Comparison of ENCODE assay signal across 21 cellular contexts in the genomic region with DNA sequence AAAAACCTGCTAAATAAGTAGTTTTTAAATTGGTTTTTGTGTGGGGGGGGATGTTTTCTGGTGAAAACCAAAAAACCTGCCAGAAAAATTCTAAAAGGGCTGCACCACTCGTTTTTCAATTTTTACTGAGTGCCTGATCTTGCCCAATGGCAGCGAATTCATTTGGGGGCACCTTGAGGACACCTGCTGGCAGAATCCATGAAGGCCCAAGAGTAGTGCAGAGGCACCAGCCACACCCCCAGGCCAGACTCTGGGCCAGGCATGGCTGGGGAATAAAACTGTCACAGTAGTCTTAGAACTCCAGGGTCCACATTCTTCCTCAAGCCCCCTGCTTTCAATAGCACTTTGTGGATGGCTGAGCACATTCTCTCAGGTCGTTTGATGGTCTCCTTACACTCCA. TPM values are rescaled to one million over a fixed set of nuclear protein-coding genes. Genes with fewer than 3 reads are reported as not detected.
A peak's percentile ranks its signal among the peaks of the same experiment; 100 is the strongest.
DNase-seq lines count a peak whose midpoint lies in the region; ATAC-seq, FAIRE-seq and TF ChIP-seq lines count a peak whose summit lies in the region.
"Had no signal": no experiment of that assay in that cellular context is flagged by ENCODE, and none has a peak within 500 bp of the region (broad histone marks: within the 10 kb centered on the region; RNA-seq: fewer than 3 reads in every experiment).

No MANE protein-coding gene starts in this region.

- ATAC-seq in A549 (peak; percentile 40 to 62; a peak in 4 of 6 replicates), GM18909 (IDR thresholded peaks at IDR 0.05; ENCODE audit: poor library complexity, unreplicated experiment) (no peak), GM21529 (IDR thresholded peaks at IDR 0.05; ENCODE audit: unreplicated experiment) (no peak)
- ATAC-seq: body of pancreas had no signal

- H3K27ac ChIP-seq in A549 (no peak overlapping the region), DOHH2 (ENCODE audit: low read depth, low read length) (no peak overlapping the region), MM.1S (ENCODE audit: low read length) (no peak overlapping the region), brain microvascular endothelial cell (no peak overlapping the region)
- H3K27ac ChIP-seq: BLaER1 treated with 17β-estradiol and CSF1 and Interleukin-3, amounts not matched to agents 10 nM and 100 nM; body of pancreas; esophagus muscularis mucosa had no signal

- no peaks in the 10 kb centered on the region for H3K27me3 ChIP-seq in DOHH2 (ENCODE audit: control insufficient read depth, low read length)
- no peaks in the 10 kb centered on the region for H3K27me3 ChIP-seq in MM.1S (replicated peaks; ENCODE audit: insufficient read depth, low read length)
- H3K27me3 ChIP-seq in brain microvascular endothelial cell (replicated peaks) = no peaks in the 10 kb centered on the region
- H3K27me3 ChIP-seq: BLaER1 treated with 17β-estradiol and CSF1 and Interleukin-3, amounts not matched to agents 10 nM and 100 nM had no signal

- TF ChIP-seq CTCF in A549 (IDR thresholded peaks at IDR 0.05) (no peak; the same call in 2 of the 3 replicates), DOHH2 (IDR thresholded peaks at IDR 0.05; ENCODE audit: low read depth, low read length, poor library complexity, severe bottlenecking) (peak; percentile 23), MM.1S (IDR thresholded peaks at IDR 0.05; ENCODE audit: low read length) (peak; percentile 35), brain microvascular endothelial cell (IDR thresholded peaks at IDR 0.05; ENCODE audit: low read depth, low read length, missing control alignments) (peak; percentile 32)

- H3K9me2 ChIP-seq in DOHH2 (replicated peaks; ENCODE audit: control insufficient read depth, low read length) (no peaks in the 10 kb centered on the region), MM.1S (replicated peaks; ENCODE audit: insufficient read depth, low read length) (no peaks in the 10 kb centered on the region)

- DNase-seq in A549 (ENCODE audit: low read depth in 1 of 2, low spot score in 1 of 2) (peak; percentile 7 to 16), MM.1S (peak; percentile 21), brain microvascular endothelial cell (no peak), activated T-cell treated with anti-CD3 and anti-CD28 coated beads for 4 hours (no peak)
- DNase-seq: activated gamma-delta T cell treated with Interleukin-2 at 50 U/mL for 16 hours, body of pancreas, dermis blood vessel endothelial cell, DMS79 treated with DMSO at 0.1 percent for 48 hours, head of caudate nucleus, NCI-H1105, NCI-H345, retina had no signal

- H3K4me1 ChIP-seq in A549 (no peaks in the 10 kb centered on the region), DOHH2 (ENCODE audit: control insufficient read depth, low read length) (no peaks in the 10 kb centered on the region), MM.1S (ENCODE audit: low read length) (no peaks in the 10 kb centered on the region)

- FAIRE-seq in A549 (lab: Jason Lieb, UNC) = no peak
- FAIRE-seq: GM12892, H54, islet of Langerhans had no signal

- 14% methylated on average over 3 of the region's 3 CpGs for WGBS in A549 (ENCODE audit: missing lambda C conversion rate)

- TF ChIP-seq POLR2A in A549 (IDR thresholded peaks at IDR 0.05; ENCODE audit: low read length) = no peak

- CTCF ChIA-PET in A549 (lab: Yijun Ruan, JAX) = interaction anchor here (1.8 kb wide), 1 partner anchor 203 kb away, joined by 5 read pairs; no protein-coding TSS in a partner anchor

- POLR2A ChIA-PET in A549 (lab: Yijun Ruan, JAX) = no interaction called here

- H4K20me1 ChIP-seq in DOHH2 (ENCODE audit: control insufficient read depth, insufficient read depth, low read depth, low read length) (no peaks in the 10 kb centered on the region), MM.1S (ENCODE audit: insufficient read depth, low read length) (no peaks in the 10 kb centered on the region)
- H4K20me1 ChIP-seq: BLaER1 treated with 17β-estradiol and CSF1 and Interleukin-3, amounts not matched to agents 10 nM and 100 nM had no signal

- TF ChIP-seq EP300 in A549 (IDR thresholded peaks at IDR 0.05) = no peak

- H3F3A ChIP-seq in DOHH2 (ENCODE audit: control insufficient read depth, insufficient read depth) (no peaks in the 10 kb centered on the region), MM.1S (ENCODE audit: insufficient read depth, low read length) (no peaks in the 10 kb centered on the region)

- H3K36me3 ChIP-seq in DOHH2 (ENCODE audit: control insufficient read depth, low read length) (no peaks in the 10 kb centered on the region), MM.1S (replicated peaks; ENCODE audit: insufficient read depth, low read length) (no peaks in the 10 kb centered on the region), brain microvascular endothelial cell (replicated peaks) (no peaks in the 10 kb centered on the region)
- H3K36me3 ChIP-seq: BLaER1 treated with 17β-estradiol and CSF1 and Interleukin-3, amounts not matched to agents 10 nM and 100 nM; esophagus muscularis mucosa had no signal

- no peak overlapping the region for H3K4me2 ChIP-seq in A549
- no peak overlapping the region for H3K4me2 ChIP-seq in DOHH2 (ENCODE audit: low read length)
- H3K4me2 ChIP-seq in MM.1S (ENCODE audit: low read depth, low read length) = no peak overlapping the region
- H3K4me2 ChIP-seq: BLaER1 treated with 17β-estradiol and CSF1 and Interleukin-3, amounts not matched to agents 10 nM and 100 nM had no signal

- H2AFZ ChIP-seq in MM.1S (ENCODE audit: low read length) = no peak overlapping the region

- H3K79me2 ChIP-seq in DOHH2 (ENCODE audit: control insufficient read depth, low read length) (no peaks in the 10 kb centered on the region), MM.1S (ENCODE audit: low read length) (no peaks in the 10 kb centered on the region)

- in situ Hi-C loops in brain microvascular endothelial cell (cut with HindIII; ENCODE audit: low pct_ligation_motif_present, low sequenced_read_pairs) = no loop called here

- H3K9ac ChIP-seq in MM.1S (ENCODE audit: low read length) = no peak overlapping the region
- H3K9ac ChIP-seq: BLaER1 treated with 17β-estradiol and CSF1 and Interleukin-3, amounts not matched to agents 10 nM and 100 nM had no signal

- H3K9me3 ChIP-seq in A549 (no peaks in the 10 kb centered on the region), DOHH2 (ENCODE audit: control insufficient read depth, insufficient read depth, low read length) (no peaks in the 10 kb centered on the region), MM.1S (replicated peaks; ENCODE audit: insufficient read depth, low read length) (no peaks in the 10 kb centered on the region)
- H3K9me3 ChIP-seq: BLaER1 treated with 17β-estradiol and CSF1 and Interleukin-3, amounts not matched to agents 10 nM and 100 nM; body of pancreas; esophagus muscularis mucosa had no signal

- H3K4me3 ChIP-seq in A549 = no peak overlapping the region
- H3K4me3 ChIP-seq in DOHH2 (ENCODE audit: low read length) = no peak overlapping the region
- no peak overlapping the region for H3K4me3 ChIP-seq in MM.1S (ENCODE audit: low read length)
- H3K4me3 ChIP-seq in brain microvascular endothelial cell (ENCODE audit: low read depth, low read length) = no peak overlapping the region
- H3K4me3 ChIP-seq: BLaER1 treated with 17β-estradiol and CSF1 and Interleukin-3, amounts not matched to agents 10 nM and 100 nM; body of pancreas; esophagus muscularis mucosa had no signal

- TF ChIP-seq RAD21 in A549 (conservative IDR thresholded peaks at IDR 0.05 in 1 of 2, IDR thresholded peaks at IDR 0.05 in 1 of 2) = 0 out of 5 replicates have a peak, but pooled peaks have one; percentile 11 to 15

TF ChIP-seq in A549, 52 proteins besides CTCF, POLR2A, EP300 and RAD21:
- TF ChIP-seq NFE2L2 (conservative IDR thresholded peaks at IDR 0.05; ENCODE audit: low read length) (no peak), SMC3 (IDR thresholded peaks at IDR 0.05) (0 out of 3 replicates have a peak, but pooled peaks have one; percentile 12)

RNA-seq across cellular contexts. Expression of gene GLIS1, which starts 50.3 kb away (rescaled TPM):
- polyA plus RNA-seq in A549 (2011; rRNA removed) (not detected in 2 replicates), A549 (2017; fragmentation: RNase III; extraction: RNeasy Plus Mini Kit Qiagen cat#74134 plus additional on column Dnase treatment) (0.04 TPM in 2 of 3 replicates, not detected in the other)
- polyA plus RNA-seq in A549 (2012; cell fraction: cytosol; rRNA removed) = not detected in 2 replicates
- polyA plus RNA-seq in A549 (2012; cell fraction: nucleus; rRNA removed) = 0.01 TPM in 1 of 2 replicates, not detected in the other
- not detected in 2 replicates for polyA minus RNA-seq in A549 (2011; rRNA and poly(A)+ RNA removed)
- polyA plus RNA-seq: neural cell had no signal

Comparison
In these comparisons a context has a peak if more than half of its experiments do, and no peak if none do; other contexts are left out.
1. ATAC-seq: peak in A549 (2 of 2); none in GM18909 (single experiment) and GM21529 (single experiment).
2. DNase-seq: peak in A549 (2 of 2) and MM.1S (single experiment); none in brain microvascular endothelial cell (single experiment) and activated T-cell treated with anti-CD3 and anti-CD28 coated beads for 4 hours (single experiment).